ENCODE assay signal across 16 cellular contexts in the genomic region with DNA sequence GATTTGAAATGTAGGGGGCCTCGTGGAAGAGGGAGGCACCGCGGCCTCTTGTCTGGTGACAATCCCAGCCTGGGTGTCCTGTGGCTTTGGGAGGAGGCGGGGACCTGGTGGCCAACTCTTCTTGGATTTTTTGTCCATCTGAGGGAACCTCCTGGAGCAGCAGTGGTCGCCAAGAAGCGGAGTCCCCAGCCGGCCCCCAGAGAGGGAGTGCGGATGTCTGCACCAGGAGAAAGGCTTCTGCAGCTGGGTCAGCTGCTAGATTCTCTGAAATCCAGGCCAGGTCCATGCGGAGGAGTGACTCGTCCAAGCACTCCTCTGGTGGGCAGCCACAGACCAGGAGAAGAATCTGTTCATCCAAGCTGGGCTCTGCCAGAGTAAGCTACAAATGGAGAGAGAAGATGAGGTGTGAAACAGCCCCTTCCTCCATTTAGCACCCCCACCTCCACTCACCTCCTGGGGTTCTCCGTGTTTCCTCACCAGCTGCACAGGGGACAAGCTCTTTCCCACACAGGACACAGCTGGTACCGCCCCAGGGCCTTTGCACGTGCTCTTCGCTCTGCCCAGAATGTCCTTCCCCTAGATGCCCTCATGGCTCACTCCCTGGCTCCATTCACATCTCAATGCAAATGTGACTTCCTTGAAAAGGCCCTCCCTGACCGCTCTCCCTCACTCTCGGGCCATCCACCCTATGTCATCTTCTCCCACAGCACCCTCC. TPM values are rescaled to one million over a fixed set of nuclear protein-coding genes. Genes with fewer than 3 reads are reported as not detected.
DNase-seq lines count a peak whose midpoint lies in the region; ATAC-seq and TF ChIP-seq lines count a peak whose summit lies in the region.
"Had no signal": no experiment of that assay in that cellular context is flagged by ENCODE, and none has a peak within 500 bp of the region (broad histone marks: within the 10 kb centered on the region; RNA-seq: fewer than 3 reads in every experiment).

No MANE protein-coding gene starts in this region.

- H3K4me2 ChIP-seq in SK-N-SH = no peak overlapping the region

- DNase-seq in cardiac septum (ENCODE audit: low spot score) (peak; percentile 70), left ventricle myocardium inferior (no peak), RWPE2 (ENCODE audit: low spot score) (peak; percentile 47), islet precursor cell (peak; percentile 8), suprapubic skin (ENCODE audit: low spot score in 2 of 2) (peak; percentile 33 to 77), germinal center (ENCODE audit: low spot score) (no peak), SK-N-SH (no peak), NCI-H345 treated with DMSO at 0.1 percent for 48 hours (lab: John Stamatoyannopoulos, UW; ENCODE audit: unreplicated experiment) (no peak)
- DNase-seq: ACHN; C1 segment of cervical spinal cord; CD4-positive, alpha-beta T cell; DMS79; HCEC 1CT had no signal

- no peak for TF ChIP-seq EP300 in suprapubic skin (IDR thresholded peaks at IDR 0.05)
- TF ChIP-seq EP300 in SK-N-SH (IDR thresholded peaks at IDR 0.05; ENCODE audit: borderline replicate concordance in 1 of 2, low read depth in 1 of 2, low read length in 1 of 2) = no peak

- no peak overlapping the region for H2AFZ ChIP-seq in SK-N-SH (ENCODE audit: low read depth)

- POLR2A ChIA-PET in SK-N-SH (lab: Yijun Ruan, JAX) = no interaction called here

- no peak for TF ChIP-seq RAD21 in SK-N-SH (IDR thresholded peaks at IDR 0.05; ENCODE audit: low read length)

- TF ChIP-seq CTCF in left ventricle myocardium inferior (IDR thresholded peaks at IDR 0.05; ENCODE audit: borderline replicate concordance) (no peak), RWPE2 (IDR thresholded peaks at IDR 0.05; ENCODE audit: poor library complexity, severe bottlenecking) (no peak), suprapubic skin (IDR thresholded peaks at IDR 0.05) (no peak), SK-N-SH (IDR thresholded peaks at IDR 0.05) (no peak)

- CTCF ChIA-PET in SK-N-SH (lab: Yijun Ruan, JAX) = interaction anchor here (0.6 to 5.9 kb wide), 4 partner anchors 7 to 339 kb away, joined by 3 to 50 read pairs (median 4); no protein-coding TSS in a partner anchor

- no peak for ATAC-seq in RWPE2 (ENCODE audit: low read depth)
- ATAC-seq: GM12878 had no signal

- TF ChIP-seq POLR2A in suprapubic skin (IDR thresholded peaks at IDR 0.05) = no peak

- H3K36me3 ChIP-seq in left ventricle myocardium inferior (no peaks in the 10 kb centered on the region), RWPE2 (ENCODE audit: low read depth) (no peaks in the 10 kb centered on the region), suprapubic skin (no peaks in the 10 kb centered on the region), SK-N-SH (replicated peaks in 1 of 2; ENCODE audit: control insufficient read depth in 1 of 2, insufficient read depth in 2 of 2, low read length in 1 of 2) (no peaks in the 10 kb centered on the region)

- H3K79me2 ChIP-seq in SK-N-SH (ENCODE audit: insufficient read depth) = no peaks in the 10 kb centered on the region

- no peaks in the 10 kb centered on the region for H3F3A ChIP-seq in SK-N-SH (replicated peaks; ENCODE audit: insufficient read depth)

- H3K27me3 ChIP-seq in left ventricle myocardium inferior (ENCODE audit: low read depth) = peaks cover 89% of the 10 kb centered on the region
- H3K27me3 ChIP-seq in RWPE2 (ENCODE audit: insufficient read depth, poor library complexity, severe bottlenecking) = no peaks in the 10 kb centered on the region
- peaks cover 38% of the 10 kb centered on the region for H3K27me3 ChIP-seq in suprapubic skin
- H3K27me3 ChIP-seq in SK-N-SH (ENCODE audit: insufficient read depth) = no peaks in the 10 kb centered on the region

- no peak overlapping the region for H3K9ac ChIP-seq in SK-N-SH

- H4K20me1 ChIP-seq in SK-N-SH (ENCODE audit: insufficient read depth) = no peaks in the 10 kb centered on the region

- intact Hi-C loops in cardiac septum (cut with DNase I) = no loop called here
- intact Hi-C loops in left ventricle myocardium inferior (cut with micrococcal nuclease) = loop anchor here (10.0 kb wide), 1 partner anchor 94 kb away; no protein-coding TSS in a partner anchor

- H3K9me2 ChIP-seq in SK-N-SH = no peaks in the 10 kb centered on the region

- WGBS in suprapubic skin = 91% methylated on average over 14 of the region's 16 CpGs
- 58% methylated on average over 11 of the region's 16 CpGs for whole genome bisulfite sequencing in SK-N-SH (ENCODE audit: low lambda C conversion rate)

- H3K4me1 ChIP-seq in left ventricle myocardium inferior (no peaks in the 10 kb centered on the region), RWPE2 (ENCODE audit: insufficient read depth, poor library complexity, severe bottlenecking) (no peaks in the 10 kb centered on the region), suprapubic skin (no peaks in the 10 kb centered on the region), SK-N-SH (ENCODE audit: control insufficient read depth in 1 of 2, insufficient read depth in 2 of 2, low read depth in 1 of 2, low read length in 1 of 2) (no peaks in the 10 kb centered on the region)

- no peak overlapping the region for H3K4me3 ChIP-seq in left ventricle myocardium inferior
- H3K4me3 ChIP-seq in RWPE2 (ENCODE audit: severe bottlenecking) = no peak overlapping the region
- no peak overlapping the region for H3K4me3 ChIP-seq in suprapubic skin
- no peak overlapping the region for H3K4me3 ChIP-seq in SK-N-SH (ENCODE audit: low read depth in 2 of 2, low read length in 1 of 2)
- H3K4me3 ChIP-seq: GM12878 had no signal

- H3K27ac ChIP-seq in left ventricle myocardium inferior (replicated peaks) (no peak overlapping the region), RWPE2 (ENCODE audit: poor library complexity, severe bottlenecking) (no peak overlapping the region), suprapubic skin (no peak overlapping the region), SK-N-SH (ENCODE audit: low read depth in 2 of 2, low read length in 1 of 2) (no peak overlapping the region)
- H3K27ac ChIP-seq: HL-60 had no signal

- H3K9me3 ChIP-seq in left ventricle myocardium inferior (replicated peaks) (no peaks in the 10 kb centered on the region), RWPE2 (ENCODE audit: severe bottlenecking) (no peaks in the 10 kb centered on the region), suprapubic skin (no peaks in the 10 kb centered on the region), SK-N-SH (no peaks in the 10 kb centered on the region)

TF ChIP-seq in SK-N-SH, 30 proteins besides CTCF, POLR2A, EP300 and RAD21:
- TF ChIP-seq YY1 (IDR thresholded peaks at IDR 0.05; ENCODE audit: low read depth) (no peak), TCF12 (IDR thresholded peaks at IDR 0.05) (no peak)
- TF ChIP-seq, protein P1, sequence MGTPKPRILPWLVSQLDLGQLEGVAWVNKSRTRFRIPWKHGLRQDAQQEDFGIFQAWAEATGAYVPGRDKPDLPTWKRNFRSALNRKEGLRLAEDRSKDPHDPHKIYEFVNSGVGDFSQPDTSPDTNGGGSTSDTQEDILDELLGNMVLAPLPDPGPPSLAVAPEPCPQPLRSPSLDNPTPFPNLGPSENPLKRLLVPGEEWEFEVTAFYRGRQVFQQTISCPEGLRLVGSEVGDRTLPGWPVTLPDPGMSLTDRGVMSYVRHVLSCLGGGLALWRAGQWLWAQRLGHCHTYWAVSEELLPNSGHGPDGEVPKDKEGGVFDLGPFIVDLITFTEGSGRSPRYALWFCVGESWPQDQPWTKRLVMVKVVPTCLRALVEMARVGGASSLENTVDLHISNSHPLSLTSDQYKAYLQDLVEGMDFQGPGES (IDR thresholded peaks at IDR 0.05; ENCODE audit: low read depth, low read length) = no peak

RNA-seq across cellular contexts. Expression of gene C4orf50, which starts 27.6 kb away (rescaled TPM):
- 0.03 TPM for total RNA-seq in cardiac septum
- total RNA-seq in left ventricle myocardium inferior = not detected
- not detected for total RNA-seq in suprapubic skin
- under 0.01 and 0.03 TPM in 2 replicates for polyA plus RNA-seq in SK-N-SH (2012; rRNA removed)
- 0.01 and 0.03 TPM in 2 replicates for polyA plus RNA-seq in SK-N-SH (2012; cell fraction: cytosol; rRNA removed)
- polyA plus RNA-seq in SK-N-SH (2012; cell fraction: nucleus; rRNA removed) = 0.04 and 0.05 TPM in 2 replicates
- total RNA-seq: G401 had no signal

Comparison
In these comparisons a context has a peak if more than half of its experiments do, and no peak if none do; other contexts are left out.
1. DNase-seq: peak in cardiac septum (single experiment), RWPE2 (single experiment), islet precursor cell (single experiment) and suprapubic skin (2 of 2); none in left ventricle myocardium inferior (single experiment), germinal center (single experiment), SK-N-SH (single experiment) and NCI-H345 treated with DMSO at 0.1 percent for 48 hours (single experiment).